ENCODE assay signal across 11 cellular contexts in genomic region chr2:10286216-10287037, GRCh38. TPM values are rescaled to one million over a fixed set of nuclear protein-coding genes. Genes with fewer than 3 reads are reported as not detected.
DNase-seq lines count a peak whose midpoint lies in the region; ATAC-seq and TF ChIP-seq lines count a peak whose summit lies in the region.
"Had no signal": no experiment of that assay in that cellular context is flagged by ENCODE, and none has a peak within 500 bp of the region (broad histone marks: within the 10 kb centered on the region; RNA-seq: fewer than 3 reads in every experiment).

No MANE protein-coding gene starts in this region.

- no peak overlapping the region for H4K12ac ChIP-seq in trophoblast cell (ENCODE audit: low read depth, low read length)

- no peak overlapping the region for H2BK5ac ChIP-seq in trophoblast cell (ENCODE audit: low read depth, low read length, poor library complexity)

- H3K27me3 Mint-ChIP-seq in Caco-2 (ENCODE audit: insufficient read depth, unreplicated experiment): no peaks in the 10 kb centered on the region
- H3K27me3 Mint-ChIP-seq in activated CD8-positive, alpha-beta memory T cell treated with anti-CD3 and anti-CD28 coated beads, Interleukin-2, amount 10 ng/mL, durations not matched to agents 7 days and 5 days: no peaks in the 10 kb centered on the region
- H3K27me3 Mint-ChIP-seq: activated naive CD8-positive, alpha-beta T cell had no signal

- H3K9me3 ChIP-seq in Caco-2: no peaks in the 10 kb centered on the region
- no peaks in the 10 kb centered on the region for H3K9me3 ChIP-seq in trophoblast cell (ENCODE audit: insufficient read depth, low read depth, low read length)
- H3K9me3 ChIP-seq in Karpas-422 (ENCODE audit: low read length): no peaks in the 10 kb centered on the region
- H3K9me3 ChIP-seq: suprapubic skin had no signal

- H3K79me2 ChIP-seq in trophoblast cell (ENCODE audit: control insufficient read depth, insufficient read depth, low read length, poor library complexity): no peaks in the 10 kb centered on the region
- no peaks in the 10 kb centered on the region for H3K79me2 ChIP-seq in Karpas-422 (ENCODE audit: low read length)

- H3K27me3 ChIP-seq in Caco-2 (replicated peaks; ENCODE audit: control insufficient read depth, insufficient read depth, low read length): no peaks in the 10 kb centered on the region
- no peaks in the 10 kb centered on the region for H3K27me3 ChIP-seq in trophoblast cell (ENCODE audit: insufficient read depth, low read length)
- H3K27me3 ChIP-seq in Karpas-422 (ENCODE audit: low read length): no peaks in the 10 kb centered on the region
- H3K27me3 ChIP-seq: suprapubic skin had no signal

- WGBS in trophoblast cell (ENCODE audit: extremely low coverage, insufficient coverage, insufficient read length): no CpG with 5 or more reads among the region's 27 CpGs

- H4K20me1 ChIP-seq in Karpas-422 (ENCODE audit: insufficient read depth, low read depth, low read length): no peaks in the 10 kb centered on the region

- no peak overlapping the region for H2BK120ac ChIP-seq in trophoblast cell (ENCODE audit: insufficient read depth, low read length, poor library complexity)

- no peak overlapping the region for H4K91ac ChIP-seq in trophoblast cell (ENCODE audit: low read depth, low read length)

- H3K4me3 Mint-ChIP-seq in Caco-2 (ENCODE audit: unreplicated experiment): no peak overlapping the region
- no peak overlapping the region for H3K4me3 Mint-ChIP-seq in activated CD8-positive, alpha-beta memory T cell treated with anti-CD3 and anti-CD28 coated beads, Interleukin-2, amount 10 ng/mL, durations not matched to agents 7 days and 5 days
- H3K4me3 Mint-ChIP-seq: activated naive CD8-positive, alpha-beta T cell had no signal

- no peaks in the 10 kb centered on the region for H3K9me3 Mint-ChIP-seq in Caco-2 (ENCODE audit: unreplicated experiment)
- H3K9me3 Mint-ChIP-seq in activated CD8-positive, alpha-beta memory T cell treated with anti-CD3 and anti-CD28 coated beads, Interleukin-2, amount 10 ng/mL, durations not matched to agents 7 days and 5 days (ENCODE audit: low read depth): no peaks in the 10 kb centered on the region

- DNase-seq in Caco-2: peak in 1 of 2 experiments; percentile 27
- DNase-seq in NCI-H510A treated with DMSO at 0.1 percent for 48 hours (lab: John Stamatoyannopoulos, UW): peak; percentile 89
- peak in 29 of 42 donors; percentile 35 to 72 (median 53) for DNase-seq in head of caudate nucleus
- no peak for DNase-seq in trophoblast cell
- no peak for DNase-seq in Karpas-422
- DNase-seq in activated CD8-positive, alpha-beta memory T cell treated with anti-CD3 and anti-CD28 coated beads, Interleukin-2, amount 10 ng/mL, durations not matched to agents 7 days and 5 days: no peak
- no peak for DNase-seq in RPMI8226
- DNase-seq: activated CD4-positive, CD25-positive, alpha-beta regulatory T cell had no signal

- no peak overlapping the region for H3K27ac ChIP-seq in trophoblast cell (ENCODE audit: low read depth, low read length)
- H3K27ac ChIP-seq in Karpas-422 (ENCODE audit: low read length): no peak overlapping the region

- CTCF ChIA-PET in Caco-2 (lab: Charles Lee): interaction anchor here (0.7 to 1.5 kb wide), 2 partner anchors 122 to 148 kb away, joined by 3 to 6 read pairs; no protein-coding TSS in a partner anchor
- CTCF ChIA-PET in activated CD8-positive, alpha-beta memory T cell treated with anti-CD3 and anti-CD28 coated beads, Interleukin-2, amount 10 ng/mL, durations not matched to agents 7 days and 5 days (lab: Charles Lee): interaction anchor here (0.8 to 1.7 kb wide), 2 partner anchors 16 to 215 kb away, joined by 3 to 5 read pairs; no protein-coding TSS in a partner anchor

- no peak for TF ChIP-seq CTCF in Caco-2 (IDR thresholded peaks at IDR 0.05; ENCODE audit: insufficient read depth in 1 of 2, low read depth in 1 of 2, low read length in 1 of 2, severe bottlenecking in 1 of 2, unreplicated experiment in 1 of 2)

- no peaks in the 10 kb centered on the region for H3K79me1 ChIP-seq in trophoblast cell (ENCODE audit: low read length)

- no peaks in the 10 kb centered on the region for H3K36me3 ChIP-seq in Caco-2 (ENCODE audit: control insufficient read depth, insufficient read depth, low read length)
- H3K36me3 ChIP-seq in trophoblast cell (ENCODE audit: control insufficient read depth in 1 of 2, insufficient read depth in 2 of 2, low read length in 2 of 2): no peaks in the 10 kb centered on the region
- H3K36me3 ChIP-seq in Karpas-422 (ENCODE audit: insufficient read depth, low read length): no peaks in the 10 kb centered on the region
- H3K36me3 ChIP-seq: suprapubic skin had no signal

- H3K14ac ChIP-seq in trophoblast cell (ENCODE audit: low read length): no peak overlapping the region

- H2AFZ ChIP-seq in trophoblast cell (ENCODE audit: insufficient read depth, low read length, poor library complexity) (no peak overlapping the region), Karpas-422 (ENCODE audit: low read length) (no peak overlapping the region)

- no peak overlapping the region for H3K9ac ChIP-seq in trophoblast cell (ENCODE audit: low read length)
- H3K9ac ChIP-seq in Karpas-422 (ENCODE audit: low read length): no peak overlapping the region

- H2BK12ac ChIP-seq in trophoblast cell (ENCODE audit: low read length): no peak overlapping the region

- ATAC-seq in activated CD8-positive, alpha-beta memory T cell treated with anti-CD3 and anti-CD28 coated beads, Interleukin-2, amount 10 ng/mL, durations not matched to agents 7 days and 5 days: no peak
- no peak for ATAC-seq in HG02610 (IDR thresholded peaks at IDR 0.05; ENCODE audit: unreplicated experiment)

- no peak overlapping the region for H3K4me3 ChIP-seq in Caco-2 (ENCODE audit: low read depth, low read length)
- no peak overlapping the region for H3K4me3 ChIP-seq in trophoblast cell (ENCODE audit: low read depth, low read length)
- H3K4me3 ChIP-seq in Karpas-422 (ENCODE audit: low read length): no peak overlapping the region
- H3K4me3 ChIP-seq: suprapubic skin had no signal

- no peaks in the 10 kb centered on the region for H3K36me3 Mint-ChIP-seq in Caco-2 (ENCODE audit: insufficient read depth, unreplicated experiment)
- no peaks in the 10 kb centered on the region for H3K36me3 Mint-ChIP-seq in activated CD8-positive, alpha-beta memory T cell treated with anti-CD3 and anti-CD28 coated beads, Interleukin-2, amount 10 ng/mL, durations not matched to agents 7 days and 5 days
- H3K36me3 Mint-ChIP-seq: activated naive CD8-positive, alpha-beta T cell had no signal

- H3K4me1 Mint-ChIP-seq in Caco-2 (ENCODE audit: low read depth, unreplicated experiment): peaks cover 11% of the 10 kb centered on the region
- H3K4me1 Mint-ChIP-seq in activated CD8-positive, alpha-beta memory T cell treated with anti-CD3 and anti-CD28 coated beads, Interleukin-2, amount 10 ng/mL, durations not matched to agents 7 days and 5 days: peaks cover 20% of the 10 kb centered on the region

- H3K4me2 ChIP-seq in trophoblast cell (ENCODE audit: low read length) (no peak overlapping the region), Karpas-422 (ENCODE audit: low read depth, low read length, poor library complexity, severe bottlenecking) (no peak overlapping the region)

- BruUV-seq in Caco-2 (replicated peaks; lab: Mats Ljungman, UMichigan): no TSS peak

- POLR2A ChIA-PET in Caco-2 (lab: Charles Lee): no interaction called here

- H4K8ac ChIP-seq in trophoblast cell (ENCODE audit: low read depth, low read length): peak overlapping the region; percentile 8

- no peak overlapping the region for H3K18ac ChIP-seq in trophoblast cell (ENCODE audit: low read length)

- no peak overlapping the region for H3K23ac ChIP-seq in trophoblast cell (ENCODE audit: low read length)

- H3K4ac ChIP-seq in trophoblast cell (ENCODE audit: low read depth, low read length): no peak overlapping the region

- intact Hi-C loops in Caco-2 (cut with micrococcal nuclease; ENCODE audit: unreplicated experiment) (no loop called here), head of caudate nucleus (cut with DNase I) (no loop called here)

- no peak overlapping the region for H2AK5ac ChIP-seq in trophoblast cell (ENCODE audit: low read length)

- H3K27ac Mint-ChIP-seq in Caco-2 (ENCODE audit: unreplicated experiment): peak overlapping the region; percentile 10
- H3K27ac Mint-ChIP-seq in activated CD8-positive, alpha-beta memory T cell treated with anti-CD3 and anti-CD28 coated beads, Interleukin-2, amount 10 ng/mL, durations not matched to agents 7 days and 5 days: no peak overlapping the region
- H3K27ac Mint-ChIP-seq: activated naive CD8-positive, alpha-beta T cell had no signal

- H3K9me2 ChIP-seq in Karpas-422 (replicated peaks; ENCODE audit: insufficient read depth, low read length): no peaks in the 10 kb centered on the region

- H3K4me1 ChIP-seq in Caco-2 (peaks cover 16% of the 10 kb centered on the region), trophoblast cell (ENCODE audit: control insufficient read depth in 1 of 2, insufficient read depth in 2 of 2, low read length in 2 of 2) (peaks cover 11 to 13% of the 10 kb centered on the region in 2 experiments), Karpas-422 (ENCODE audit: low read length) (no peaks in the 10 kb centered on the region)

RNA-seq across cellular contexts. Expression of gene HPCAL1, which starts 16.3 kb away (rescaled TPM):
- total RNA-seq in Caco-2 (2022): 26.3 and 26.9 TPM in 2 replicates
- 124 and 139 TPM in 2 replicates for polyA plus RNA-seq in trophoblast cell (2013)
- 5.0 and 6.6 TPM in 2 replicates for total RNA-seq in Karpas-422 (2014; rRNA removed; shearing (Covaris generic); ENCODE audit: low replicate concordance)
- 10 to 100 TPM; 29.0 to 47.0 TPM for total RNA-seq in activated CD8-positive, alpha-beta memory T cell treated with anti-CD3 and anti-CD28 coated beads, Interleukin-2, amount 10 ng/mL, durations not matched to agents 7 days and 5 days

Comparison
In these comparisons a context has a peak if more than half of its experiments do, and no peak if none do; other contexts are left out.
1. DNase-seq: peak in NCI-H510A treated with DMSO at 0.1 percent for 48 hours (single experiment) and head of caudate nucleus (29 of 42); none in trophoblast cell (0 of 2), Karpas-422 (single experiment), activated CD8-positive, alpha-beta memory T cell treated with anti-CD3 and anti-CD28 coated beads, Interleukin-2, amount 10 ng/mL, durations not matched to agents 7 days and 5 days (single experiment) and RPMI8226 (single experiment).